1 cellular context compared by ENCODE assay signal in the genomic region with DNA sequence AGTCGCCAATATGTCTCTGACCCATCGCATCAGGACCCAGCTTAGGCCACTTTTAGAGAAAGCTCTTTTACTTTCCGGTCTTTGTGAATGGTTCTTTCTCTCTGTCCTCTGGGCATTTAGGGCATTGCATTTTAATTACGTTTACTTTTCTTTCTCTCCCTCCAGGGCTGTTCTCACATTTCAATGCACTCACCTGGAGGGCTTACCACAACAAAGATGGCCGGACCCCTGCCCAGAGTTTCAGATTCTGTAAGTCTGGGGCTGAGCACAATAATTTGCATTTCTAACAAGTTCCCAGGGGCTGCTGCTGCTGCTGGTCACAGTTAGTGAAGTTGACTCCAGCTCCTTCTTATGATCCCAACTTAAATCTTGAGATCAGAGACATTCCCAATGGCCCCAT.
TF ChIP-seq lines count a peak whose summit lies in the region.

No MANE protein-coding gene starts in this region.

TF ChIP-seq in H1, 55 proteins besides CTCF, POLR2A, EP300 and RAD21:
- TF ChIP-seq SP4 (IDR thresholded peaks at IDR 0.05; ENCODE audit: low read length) (no peak), CTBP2 (IDR thresholded peaks at IDR 0.05; ENCODE audit: borderline replicate concordance, insufficient read depth, insufficient read length, low read length) (no peak), RNF2 (IDR thresholded peaks at IDR 0.05; ENCODE audit: borderline replicate concordance, low read depth, low read length, missing control alignments, poor library complexity, severe bottlenecking) (no peak), EZH2 (IDR thresholded peaks at IDR 0.05; ENCODE audit: low read depth, low read length, severe bottlenecking) (no peak), YY1 (IDR thresholded peaks at IDR 0.05; ENCODE audit: low read depth, low read length) (peak; percentile 97), RXRA (IDR thresholded peaks at IDR 0.05; ENCODE audit: insufficient read depth, low read depth, low read length) (no peak), SAP30 (IDR thresholded peaks at IDR 0.05; ENCODE audit: insufficient read depth, insufficient replicate concordance, low read length) (no peak), POLR2AphosphoS5 (IDR thresholded peaks at IDR 0.05; ENCODE audit: low read depth, low read length) (no peak), POU5F1 (IDR thresholded peaks at IDR 0.05; ENCODE audit: low read depth, low read length) (no peak), SIX5 (IDR thresholded peaks at IDR 0.05; ENCODE audit: low read depth, low read length) (0 out of 2 replicates have a peak, but pooled peaks have one; percentile 11)
